Comparison of ENCODE assay signal across 20 cellular contexts in genomic region chr20:53276143-53276542, GRCh38.
"Had no signal": no experiment of that assay in that cellular context is flagged by ENCODE, and none has a peak within 500 bp of the region (broad histone marks: within the 10 kb centered on the region; RNA-seq: fewer than 3 reads in every experiment).

No MANE protein-coding gene starts in this region.

- H3K4me3 ChIP-seq: esophagus muscularis mucosa, neural progenitor cell, prostate gland, sigmoid colon, spleen, thoracic aorta had no signal

- H3K27me3 ChIP-seq: esophagus muscularis mucosa, neural progenitor cell, sigmoid colon, spleen had no signal

- H3K9me3 ChIP-seq: esophagus muscularis mucosa, prostate gland, sigmoid colon, spleen, thoracic aorta had no signal

- DNase-seq: activated CD4-positive, alpha-beta memory T cell treated with anti-CD3 and anti-CD28 coated beads for 36 hours; activated CD4-positive, alpha-beta T cell treated with anti-CD3 and anti-CD28 coated beads for 36 hours; activated gamma-delta T cell treated with Interleukin-2 at 50 U/mL for 16 hours; activated T-cell treated with anti-CD3 and anti-CD28 coated beads for 4 hours; dermis blood vessel endothelial cell; effector memory CD4-positive, alpha-beta T cell; hippocampal formation; naive thymus-derived CD4-positive, alpha-beta T cell; sigmoid colon; spleen; stimulated activated CD4-positive, alpha-beta T cell treated with anti-CD3 and anti-CD28 coated beads, Interleukin-4, amount 100 ng/mL, for 4 hours had no signal

- FAIRE-seq: endothelial cell of umbilical vein, islet of Langerhans, TTC549 had no signal

- ATAC-seq: activated CD4-positive, alpha-beta T cell treated with anti-CD3 and anti-CD28 coated beads for 36 hours; activated naive CD4-positive, alpha-beta T cell treated with anti-CD3 and anti-CD28 coated beads, Interleukin-2, amount 50 U/mL, for 72 hours; naive thymus-derived CD4-positive, alpha-beta T cell; stimulated activated memory B cell treated with anti-CD40 and anti-IgM and Interleukin-4, amounts not matched to agents 10 μg/mL and 1 μg/mL and 100 μg/mL, for 72 hours had no signal

- H3K36me3 ChIP-seq: esophagus muscularis mucosa, neural progenitor cell, prostate gland, sigmoid colon, spleen, thoracic aorta had no signal

- H3K9ac ChIP-seq: neural progenitor cell had no signal

- H3K27ac ChIP-seq: esophagus muscularis mucosa, neural progenitor cell, prostate gland, sigmoid colon, spleen, thoracic aorta had no signal

- H3K4me1 ChIP-seq: esophagus muscularis mucosa, neural progenitor cell, prostate gland, spleen had no signal
